8 cellular contexts compared by ENCODE assay signal in genomic region chr19:45885556-45886426, GRCh38. TPM values are rescaled to one million over a fixed set of nuclear protein-coding genes. Genes with fewer than 3 reads are reported as not detected.
DNase-seq lines count a peak whose midpoint lies in the region; ATAC-seq, FAIRE-seq and TF ChIP-seq lines count a peak whose summit lies in the region.

Gene IRF2BP1, minus strand, starts transcription at chr19:45886141. Its CDS starts 367 bp downstream, at chr19:45885774.

- H3K27ac ChIP-seq in KOPT-K1 (ENCODE audit: low read depth, low read length, poor library complexity, severe bottlenecking) (peak within 1 kb of the TSS; percentile 92), esophagus muscularis mucosa (replicated peaks in 1 of 4) (peak within 1 kb of the TSS; percentile 88 to 93 (median 90))

- H3K36me3 ChIP-seq in KOPT-K1 (ENCODE audit: insufficient read depth, low read length), result peaks cover 22% of the 10 kb centered on the region
- peaks cover 5 to 25% (median 15%) of the 10 kb centered on the region in 4 donors for H3K36me3 ChIP-seq in esophagus muscularis mucosa

- H3K9me3 ChIP-seq in KOPT-K1 (ENCODE audit: insufficient read depth, low read length, poor library complexity, severe bottlenecking), result no peaks in the 10 kb centered on the region
- no peaks in the 10 kb centered on the region for H3K9me3 ChIP-seq in esophagus muscularis mucosa

- DNase-seq in DMS 273 (lab: John Stamatoyannopoulos, UW; ENCODE audit: unreplicated experiment) (peak; percentile 97), RCC 7860 (ENCODE audit: low spot score) (peak; percentile 65), esophagus muscularis mucosa (ENCODE audit: extremely low spot score) (peak; percentile 97), myocyte (ENCODE audit: low read depth) (peak; percentile 95)
- peak; percentile 90 to 92 for DNase-seq in activated T-cell treated with anti-CD3 and anti-CD28 coated beads, Interleukin-2, amount 50 U/mL, for 48 hours
- DNase-seq in stimulated activated CD8-positive, alpha-beta memory T cell treated with anti-CD3 and anti-CD28 coated beads, Interleukin-7, amount 100 ng/mL, for 24 hours (ENCODE audit: low read depth), result peak; percentile 70

- peak within 1 kb of the TSS; percentile 68 to 91 (median 78) for H3K4me3 ChIP-seq in esophagus muscularis mucosa

- H3K4me1 ChIP-seq in esophagus muscularis mucosa, result peaks cover 32 to 51% (median 49%) of the 10 kb centered on the region in 4 donors

- intact Hi-C loops in esophagus muscularis mucosa (cut with DNase I), result loop anchor here (2.0 kb wide), 1 partner anchor 23 kb away; the partner anchor contains the start of gene SYMPK

- WGBS in esophagus muscularis mucosa, result under 1% methylated on average over 38 of the region's 107 CpGs

- peak; percentile 40 for ATAC-seq in GM21717 (IDR thresholded peaks at IDR 0.05; ENCODE audit: unreplicated experiment)

- no peaks in the 10 kb centered on the region for H3K27me3 ChIP-seq in esophagus muscularis mucosa

- no peak for TF ChIP-seq POLR2A in esophagus muscularis mucosa (IDR thresholded peaks at IDR 0.05; ENCODE audit: low read depth)

- FAIRE-seq in RCC 7860 (lab: Jason Lieb, UNC), result no peak

- no peak for TF ChIP-seq EP300 in esophagus muscularis mucosa (IDR thresholded peaks at IDR 0.05)

- peak in 1 of 3 experiments; percentile 39 for TF ChIP-seq CTCF in esophagus muscularis mucosa (IDR thresholded peaks at IDR 0.05)

RNA-seq across cellular contexts. Expression of gene IRF2BP1, which starts in this region (rescaled TPM):
- total RNA-seq in esophagus muscularis mucosa, result 10 to 100 TPM; 22.4 to 58.7 (median 44.2) TPM
- total RNA-seq in myocyte, result 45.1 and 52.6 TPM in 2 replicates
- 16.9 TPM for polyA plus RNA-seq in myocyte (2012)

Comparison
In these comparisons a context has a peak if more than half of its experiments do, and no peak if none do; other contexts are left out.
1. Peak in every context shown above with its lines: DNase-seq, ATAC-seq, H3K4me3 ChIP-seq and H3K27ac ChIP-seq.